In the genomic region with DNA sequence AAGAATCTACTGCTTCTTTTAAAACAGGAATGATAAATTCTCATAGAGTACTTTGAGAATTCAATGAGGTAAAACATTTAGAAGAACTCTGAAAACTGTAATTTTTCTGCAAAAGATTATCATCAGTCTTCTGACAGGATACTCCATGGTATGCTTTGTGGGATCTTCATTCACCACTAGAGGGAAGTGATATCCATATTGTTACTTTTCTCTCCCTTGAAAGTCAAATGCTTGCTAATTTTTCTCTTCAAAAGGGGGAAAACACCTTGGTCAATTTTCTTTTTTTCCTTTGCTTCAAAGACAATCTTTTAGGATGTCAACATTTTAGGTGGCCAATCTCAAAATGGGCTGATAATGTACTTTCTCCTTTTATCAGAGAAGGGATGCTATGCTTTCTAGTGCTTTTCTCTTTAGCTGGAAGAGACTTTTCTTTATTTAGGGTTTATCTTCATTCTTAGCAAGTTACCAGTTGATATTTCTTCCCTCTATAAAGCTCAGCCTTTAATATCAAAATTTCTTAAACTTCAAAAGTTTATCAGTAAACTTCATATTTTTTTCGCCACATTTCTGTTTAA, we compare ENCODE assay signal across 1 cellular context.
TF ChIP-seq lines count a peak whose summit lies in the region.

No MANE protein-coding gene starts in this region.

TF ChIP-seq in WTC11, 78 proteins besides CTCF, POLR2A, EP300 and RAD21 (continued from another document):
- TF ChIP-seq TEAD1 (CRISPR knock-in tag; IDR thresholded peaks at IDR 0.05), result no peak
- TF ChIP-seq, protein P1, sequence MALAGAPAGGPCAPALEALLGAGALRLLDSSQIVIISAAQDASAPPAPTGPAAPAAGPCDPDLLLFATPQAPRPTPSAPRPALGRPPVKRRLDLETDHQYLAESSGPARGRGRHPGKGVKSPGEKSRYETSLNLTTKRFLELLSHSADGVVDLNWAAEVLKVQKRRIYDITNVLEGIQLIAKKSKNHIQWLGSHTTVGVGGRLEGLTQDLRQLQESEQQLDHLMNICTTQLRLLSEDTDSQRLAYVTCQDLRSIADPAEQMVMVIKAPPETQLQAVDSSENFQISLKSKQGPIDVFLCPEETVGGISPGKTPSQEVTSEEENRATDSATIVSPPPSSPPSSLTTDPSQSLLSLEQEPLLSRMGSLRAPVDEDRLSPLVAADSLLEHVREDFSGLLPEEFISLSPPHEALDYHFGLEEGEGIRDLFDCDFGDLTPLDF (CRISPR knock-in tag; IDR thresholded peaks at IDR 0.05), result no peak
- TF ChIP-seq, protein P2, sequence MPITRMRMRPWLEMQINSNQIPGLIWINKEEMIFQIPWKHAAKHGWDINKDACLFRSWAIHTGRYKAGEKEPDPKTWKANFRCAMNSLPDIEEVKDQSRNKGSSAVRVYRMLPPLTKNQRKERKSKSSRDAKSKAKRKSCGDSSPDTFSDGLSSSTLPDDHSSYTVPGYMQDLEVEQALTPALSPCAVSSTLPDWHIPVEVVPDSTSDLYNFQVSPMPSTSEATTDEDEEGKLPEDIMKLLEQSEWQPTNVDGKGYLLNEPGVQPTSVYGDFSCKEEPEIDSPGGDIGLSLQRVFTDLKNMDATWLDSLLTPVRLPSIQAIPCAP (CRISPR knock-in tag; IDR thresholded peaks at IDR 0.05), result no peak
- TF ChIP-seq MYBL2 (CRISPR knock-in tag; IDR thresholded peaks at IDR 0.05), result no peak
- TF ChIP-seq, protein P3, sequence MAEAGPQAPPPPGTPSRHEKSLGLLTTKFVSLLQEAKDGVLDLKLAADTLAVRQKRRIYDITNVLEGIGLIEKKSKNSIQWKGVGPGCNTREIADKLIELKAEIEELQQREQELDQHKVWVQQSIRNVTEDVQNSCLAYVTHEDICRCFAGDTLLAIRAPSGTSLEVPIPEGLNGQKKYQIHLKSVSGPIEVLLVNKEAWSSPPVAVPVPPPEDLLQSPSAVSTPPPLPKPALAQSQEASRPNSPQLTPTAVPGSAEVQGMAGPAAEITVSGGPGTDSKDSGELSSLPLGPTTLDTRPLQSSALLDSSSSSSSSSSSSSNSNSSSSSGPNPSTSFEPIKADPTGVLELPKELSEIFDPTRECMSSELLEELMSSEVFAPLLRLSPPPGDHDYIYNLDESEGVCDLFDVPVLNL (CRISPR knock-in tag; IDR thresholded peaks at IDR 0.05; ENCODE audit: borderline replicate concordance, low read depth), result no peak
- TF ChIP-seq ELF4 (CRISPR knock-in tag; IDR thresholded peaks at IDR 0.05; ENCODE audit: low read depth), result no peak
- TF ChIP-seq, protein P4, sequence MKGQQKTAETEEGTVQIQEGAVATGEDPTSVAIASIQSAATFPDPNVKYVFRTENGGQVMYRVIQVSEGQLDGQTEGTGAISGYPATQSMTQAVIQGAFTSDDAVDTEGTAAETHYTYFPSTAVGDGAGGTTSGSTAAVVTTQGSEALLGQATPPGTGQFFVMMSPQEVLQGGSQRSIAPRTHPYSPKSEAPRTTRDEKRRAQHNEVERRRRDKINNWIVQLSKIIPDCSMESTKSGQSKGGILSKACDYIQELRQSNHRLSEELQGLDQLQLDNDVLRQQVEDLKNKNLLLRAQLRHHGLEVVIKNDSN (CRISPR knock-in tag; IDR thresholded peaks at IDR 0.05), result no peak
- no peak for TF ChIP-seq MXD4 (CRISPR knock-in tag; IDR thresholded peaks at IDR 0.05; ENCODE audit: borderline replicate concordance)
- TF ChIP-seq NR3C1 (CRISPR knock-in tag; conservative IDR thresholded peaks at IDR 0.05; ENCODE audit: low read depth), result no peak
